Comparison of ENCODE assay signal across 22 cellular contexts in the genomic region with DNA sequence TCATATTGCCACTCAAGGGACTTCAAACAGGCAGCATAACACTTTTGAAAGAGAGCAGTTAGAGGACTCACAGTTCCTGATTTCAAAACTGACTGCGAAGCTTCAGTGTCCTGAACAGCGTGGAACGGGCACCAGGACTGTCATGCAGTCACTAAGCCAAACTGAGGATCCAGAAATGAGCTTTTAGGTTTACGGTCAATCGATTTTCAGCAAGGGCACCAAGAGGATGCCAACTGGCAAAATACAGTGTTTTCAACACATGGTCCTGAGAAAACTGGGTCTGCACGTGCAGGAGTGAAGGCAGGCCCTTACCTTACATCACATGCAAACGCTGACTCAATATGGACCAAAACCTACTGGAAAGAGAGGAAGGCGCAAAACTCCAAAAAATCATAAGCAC. TPM values are rescaled to one million over a fixed set of nuclear protein-coding genes. Genes with fewer than 3 reads are reported as not detected.
DNase-seq lines count a peak whose midpoint lies in the region; ATAC-seq and TF ChIP-seq lines count a peak whose summit lies in the region.
"Had no signal": no experiment of that assay in that cellular context is flagged by ENCODE, and none has a peak within 500 bp of the region (broad histone marks: within the 10 kb centered on the region; RNA-seq: fewer than 3 reads in every experiment).

No MANE protein-coding gene starts in this region.

- TF ChIP-seq CTCF in right lobe of liver (IDR thresholded peaks at IDR 0.05) = no peak
- TF ChIP-seq CTCF in dorsolateral prefrontal cortex (IDR thresholded peaks at IDR 0.05 in 54 of 56, conservative IDR thresholded peaks at IDR 0.05 in 2 of 56; ENCODE audit: low read depth in 1 of 56, partially characterized antibody in 56 of 56) = no peak
- no peak for TF ChIP-seq CTCF in heart left ventricle (IDR thresholded peaks at IDR 0.05)

- H3K36me3 Mint-ChIP-seq in activated T-helper 17 cell treated with anti-CD3 and anti-CD28 coated beads, Interleukin-2, amount 50 U/mL, for 72 hours (ENCODE audit: low read depth) = peaks cover 17% of the 10 kb centered on the region

- H3K27ac Mint-ChIP-seq in activated T-helper 17 cell treated with anti-CD3 and anti-CD28 coated beads, Interleukin-2, amount 50 U/mL, for 72 hours = peak overlapping the region; percentile 17
- H3K27ac Mint-ChIP-seq: GM23338 had no signal

- no peaks in the 10 kb centered on the region for H3K9me3 Mint-ChIP-seq in activated T-helper 17 cell treated with anti-CD3 and anti-CD28 coated beads, Interleukin-2, amount 50 U/mL, for 72 hours
- H3K9me3 Mint-ChIP-seq: CD14-positive monocyte, GM23338 had no signal

- no peak for TF ChIP-seq POLR2A in right lobe of liver (IDR thresholded peaks at IDR 0.05)
- TF ChIP-seq POLR2A in heart left ventricle (IDR thresholded peaks at IDR 0.05) = no peak

- peak overlapping the region in 2 of 3 donors; percentile 31 to 63 for H3K27ac ChIP-seq in right lobe of liver
- peak overlapping the region in 9 of 59 donors; percentile 2 to 69 (median 30) for H3K27ac ChIP-seq in dorsolateral prefrontal cortex
- no peak overlapping the region for H3K27ac ChIP-seq in heart left ventricle
- H3K27ac ChIP-seq: Peyer's patch had no signal

- peaks cover 0 to 43% (median 18%) of the 10 kb centered on the region in 4 donors for H3K4me1 ChIP-seq in right lobe of liver
- H3K4me1 ChIP-seq in heart left ventricle = peaks cover 0 to 16% (median 9%) of the 10 kb centered on the region in 12 donors
- H3K4me1 ChIP-seq: HAP-1, Peyer's patch had no signal

- ATAC-seq in activated T-helper 17 cell treated with anti-CD3 and anti-CD28 coated beads, Interleukin-2, amount 50 U/mL, for 72 hours (replicated peaks) = no peak
- peak; percentile 83 to 86 (median 84) for ATAC-seq in right lobe of liver
- ATAC-seq in heart left ventricle = no peak
- ATAC-seq: GM23338 had no signal

- H3K4me1 Mint-ChIP-seq in activated T-helper 17 cell treated with anti-CD3 and anti-CD28 coated beads, Interleukin-2, amount 50 U/mL, for 72 hours = peaks cover 25% of the 10 kb centered on the region

- H3K27me3 Mint-ChIP-seq in activated T-helper 17 cell treated with anti-CD3 and anti-CD28 coated beads, Interleukin-2, amount 50 U/mL, for 72 hours = no peaks in the 10 kb centered on the region

- H3K9me3 ChIP-seq in right lobe of liver (no peaks in the 10 kb centered on the region), heart left ventricle (no peaks in the 10 kb centered on the region)
- H3K9me3 ChIP-seq: HAP-1, Peyer's patch had no signal

- no peak overlapping the region for H3K4me3 Mint-ChIP-seq in activated T-helper 17 cell treated with anti-CD3 and anti-CD28 coated beads, Interleukin-2, amount 50 U/mL, for 72 hours
- H3K4me3 Mint-ChIP-seq: CD14-positive monocyte, GM23338 had no signal

- H3K27me3 ChIP-seq in H7 (ENCODE audit: control insufficient read depth, insufficient read depth, low read length) (no peaks in the 10 kb centered on the region), right lobe of liver (no peaks in the 10 kb centered on the region), dorsolateral prefrontal cortex (no peaks in the 10 kb centered on the region), heart left ventricle (no peaks in the 10 kb centered on the region)
- H3K27me3 ChIP-seq: Peyer's patch had no signal

- 15% methylated on average over 8 of the region's 8 CpGs for WGBS in right lobe of liver (ENCODE audit: insufficient coverage, low coverage, low lambda C conversion rate, missing lambda C conversion rate)
- WGBS in heart left ventricle, 4 donors = 89 to 91% (median 91%) methylated on average over 8 of the region's 8 CpGs

- DNase-seq in H7 (peak; percentile 16), right lobe of liver (peak; percentile 45 to 82 (median 69)), NCI-H524 treated with DMSO at 0.1 percent for 48 hours (lab: John Stamatoyannopoulos, UW) (no peak), dorsolateral prefrontal cortex (no peak), heart left ventricle (no peak), LoVo (ENCODE audit: low spot score) (no peak)
- DNase-seq: Kasumi-1; MV-4-11; NCI-H1105 treated with DMSO at 0.1 percent for 48 hours; NCI-H146; NCI-H1930; NCI-H2107; NCI-H446; NCI-H526; NCI-H82; NK-92 treated with Interleukin-12 subunit alpha and Interleukin-12 subunit beta, amount 100 ng/mL, for 24 hours; Peyer's patch; SHP77 treated with DMSO at 0.1 percent for 48 hours had no signal

- H3K4me3 ChIP-seq in H7 (ENCODE audit: insufficient read depth, low read depth, low read length) (no peak overlapping the region), right lobe of liver (no peak overlapping the region), dorsolateral prefrontal cortex (no peak overlapping the region), heart left ventricle (no peak overlapping the region)
- H3K4me3 ChIP-seq: GM23338, HAP-1, Peyer's patch had no signal

- intact Hi-C loops in right lobe of liver (cut with DNase I) (loop anchor here (10.0 kb wide), 3 partner anchors 70 to 190 kb away; no protein-coding TSS in a partner anchor), dorsolateral prefrontal cortex (cut with DNase I) (loop anchor here in 1 of 2 donors (10.0 kb wide), 1 partner anchor 190 kb away; no protein-coding TSS in a partner anchor), heart left ventricle (cut with DNase I) (loop anchor here in 2 of 10 donors (10.0 kb wide), 2 partner anchors 70 to 190 kb away; no protein-coding TSS in a partner anchor)

- H3K36me3 ChIP-seq in H7 (replicated peaks; ENCODE audit: control insufficient read depth, insufficient read depth, low read length) (no peaks in the 10 kb centered on the region; the same call in 1 of the 2 replicates), right lobe of liver (no peaks in the 10 kb centered on the region), heart left ventricle (peaks cover 0 to 12% (median 0%) of the 10 kb centered on the region in 9 donors)
- H3K36me3 ChIP-seq: HAP-1, Peyer's patch had no signal

RNA-seq across cellular contexts. Expression of gene BRF1, which starts 15.6 kb away (rescaled TPM):
- total RNA-seq in H7 (2014; rRNA removed; shearing (Covaris generic)) = 18.5 and 24.6 TPM in 2 replicates
- total RNA-seq in activated T-helper 17 cell treated with anti-CD3 and anti-CD28 coated beads, Interleukin-2, amount 50 U/mL, for 72 hours = 10 to 100 TPM; 28.6 to 35.1 TPM
- total RNA-seq in right lobe of liver (10 to 100 TPM; 13.1 to 17.8 (median 16.2) TPM), dorsolateral prefrontal cortex (100 to 1,000 TPM in 7 of 120 experiments, 10 to 100 TPM in 113; 55.3 to 109 (median 75.5) TPM), heart left ventricle (10 to 100 TPM; 13.3 to 25.3 (median 18.7) TPM)
- 10 to 100 TPM; 17.1 to 19.4 TPM for polyA plus RNA-seq in heart left ventricle

RNA-seq across cellular contexts. Expression of gene PACS2, which starts 29.4 kb away (rescaled TPM):
- 79.2 and 112 TPM in 2 replicates for total RNA-seq in H7 (2014; rRNA removed; shearing (Covaris generic))
- total RNA-seq in activated T-helper 17 cell treated with anti-CD3 and anti-CD28 coated beads, Interleukin-2, amount 50 U/mL, for 72 hours = 10 to 100 TPM; 26.4 to 30.0 TPM
- total RNA-seq in right lobe of liver (10 to 100 TPM; 19.8 to 26.7 (median 21.5) TPM), dorsolateral prefrontal cortex (100 to 1,000 TPM; 131 to 394 (median 200) TPM), heart left ventricle (10 to 100 TPM; 47.3 to 90.3 (median 60.8) TPM)
- polyA plus RNA-seq in heart left ventricle = 10 to 100 TPM; 50.7 to 78.7 TPM

RNA-seq across cellular contexts. Expression of gene BTBD6, which starts 36.8 kb away (rescaled TPM):
- total RNA-seq in H7 (2014; rRNA removed; shearing (Covaris generic)) = 18.7 and 22.3 TPM in 2 replicates
- 10 to 100 TPM; 19.5 to 41.3 TPM for total RNA-seq in activated T-helper 17 cell treated with anti-CD3 and anti-CD28 coated beads, Interleukin-2, amount 50 U/mL, for 72 hours
- total RNA-seq in right lobe of liver (10 to 100 TPM; 16.5 to 25.0 (median 17.7) TPM), dorsolateral prefrontal cortex (10 to 100 TPM; 28.3 to 99.3 (median 59.6) TPM), heart left ventricle (10 to 100 TPM; 28.8 to 51.8 (median 34.8) TPM)
- polyA plus RNA-seq in heart left ventricle = 10 to 100 TPM; 40.7 to 56.3 TPM

Comparison
In these comparisons a context has a peak if more than half of its experiments do, and no peak if none do; other contexts are left out.
1. DNase-seq: peak in H7 (single experiment) and right lobe of liver (3 of 3); none in NCI-H524 treated with DMSO at 0.1 percent for 48 hours (single experiment), dorsolateral prefrontal cortex (0 of 10), heart left ventricle (0 of 5) and LoVo (single experiment).
2. ATAC-seq: peak in right lobe of liver (4 of 4); none in activated T-helper 17 cell treated with anti-CD3 and anti-CD28 coated beads, Interleukin-2, amount 50 U/mL, for 72 hours (single experiment) and heart left ventricle (0 of 4).
3. H3K27ac ChIP-seq: peak in right lobe of liver (2 of 3); none in heart left ventricle (0 of 12).